35 cellular contexts compared by ENCODE assay signal in the genomic region with DNA sequence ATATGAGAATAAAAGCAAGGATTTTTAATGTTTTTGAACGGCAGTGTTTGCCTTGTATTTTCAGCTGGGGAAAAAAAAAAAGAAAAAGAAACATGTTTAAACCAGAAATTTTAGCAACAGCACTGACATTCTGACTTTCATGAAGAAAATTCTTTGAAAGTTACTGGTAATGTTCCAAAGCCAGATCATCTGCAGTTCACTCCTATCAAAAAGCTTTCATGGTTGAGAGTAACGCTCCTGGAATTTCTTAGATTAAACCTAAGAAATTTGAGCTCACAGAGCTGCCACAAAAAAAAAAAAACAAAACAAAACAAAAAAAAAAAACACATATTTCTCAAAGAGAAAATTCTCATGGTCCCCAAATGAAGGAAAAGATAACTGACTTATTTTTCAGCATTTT. TPM values are rescaled to one million over a fixed set of nuclear protein-coding genes. Genes with fewer than 3 reads are reported as not detected.
A peak's percentile ranks its signal among the peaks of the same experiment; 100 is the strongest.
DNase-seq lines count a peak whose midpoint lies in the region; ATAC-seq, FAIRE-seq and TF ChIP-seq lines count a peak whose summit lies in the region.
"Had no signal": no experiment of that assay in that cellular context is flagged by ENCODE, and none has a peak within 500 bp of the region (broad histone marks: within the 10 kb centered on the region; RNA-seq: fewer than 3 reads in every experiment).

No MANE protein-coding gene starts in this region.

- H3K27me3 ChIP-seq in bronchial epithelial cell (ENCODE audit: control insufficient read depth, insufficient read depth, low read length) = no peaks in the 10 kb centered on the region
- H3K27me3 ChIP-seq in keratinocyte (ENCODE audit: control insufficient read depth, extremely low read depth, insufficient read depth, low read length) = no peaks in the 10 kb centered on the region
- H3K27me3 ChIP-seq: ascending aorta, hepatocyte, ovary, SJCRH30 had no signal

- peaks cover 3% of the 10 kb centered on the region for H3K4me1 ChIP-seq in keratinocyte (ENCODE audit: control insufficient read depth, extremely low read depth, insufficient read depth, low read length)
- H3K4me1 ChIP-seq: ascending aorta, SJCRH30 had no signal

- H3K79me2 ChIP-seq in keratinocyte (ENCODE audit: control insufficient read depth, insufficient read depth, low read length) = no peaks in the 10 kb centered on the region
- H3K79me2 ChIP-seq: hepatocyte had no signal

- DNase-seq in AG08395 (ENCODE audit: low spot score) = peak; percentile 29
- peak; percentile 69 for DNase-seq in NCI-H226
- peak; percentile 41 for DNase-seq in bronchial epithelial cell (ENCODE audit: low read depth)
- no peak for DNase-seq in keratinocyte (ENCODE audit: low read depth, low spot score)
- no peak for DNase-seq in substantia nigra (lab: John Stamatoyannopoulos, UW)
- DNase-seq: 8988T; activated CD4-positive, alpha-beta T cell treated with anti-CD3 and anti-CD28 coated beads for 48 hours; activated CD8-positive, alpha-beta memory T cell treated with anti-CD3 and anti-CD28 coated beads for 24 hours; activated effector memory CD4-positive, alpha-beta T cell treated with Interleukin-2 at 50 U/mL for 16 hours; cerebellar nuclear complex; GM23248; Kasumi-1; left cardiac atrium; mammary epithelial cell; NCI-H1048; NCI-H2107; NCI-H446; NCI-H748 treated with DMSO at 0.1 percent for 48 hours; ovary; SJCRH30; SW 1271; T-helper 9 cell; WERI-Rb-1 had no signal

- ATAC-seq in HG02642 (IDR thresholded peaks at IDR 0.05; ENCODE audit: poor library complexity, unreplicated experiment) (no peak), GM21360 (IDR thresholded peaks at IDR 0.05; ENCODE audit: unreplicated experiment) (no peak), HG02588 (IDR thresholded peaks at IDR 0.05; ENCODE audit: unreplicated experiment) (no peak)
- ATAC-seq: stimulated activated memory B cell treated with anti-CD40 and anti-IgM and Interleukin-4, amounts not matched to agents 10 μg/mL and 1 μg/mL and 100 μg/mL, for 72 hours had no signal

- H4K20me1 ChIP-seq in keratinocyte (ENCODE audit: control insufficient read depth, extremely low read depth, insufficient read depth, low read length) = no peaks in the 10 kb centered on the region

- TF ChIP-seq CTCF in bronchial epithelial cell (IDR thresholded peaks at IDR 0.05; ENCODE audit: insufficient read depth, low read length, severe bottlenecking) (no peak), keratinocyte (optimal IDR thresholded peaks at IDR 0.05 in 1 of 3, IDR thresholded peaks at IDR 0.05 in 1 of 3, conservative IDR thresholded peaks at IDR 0.05 in 1 of 3; ENCODE audit: extremely low read depth in 1 of 3, insufficient read depth in 2 of 3, low read length in 3 of 3) (no peak)

- dilution Hi-C loops in keratinocyte (cut with MboI; ENCODE audit: extremely low pct_ligation_motif_present, low sequenced_read_pairs) = no loop called here

- H3K4me3 ChIP-seq in bronchial epithelial cell (ENCODE audit: low read depth, low read length) (no peak overlapping the region), keratinocyte (ENCODE audit: control insufficient read depth in 2 of 3, extremely low read depth in 1 of 3, insufficient read depth in 2 of 3, low read depth in 1 of 3, low read length in 3 of 3) (no peak overlapping the region)
- H3K4me3 ChIP-seq: ascending aorta, GM23248, hepatocyte, ovary, SJCRH30 had no signal

- no peak overlapping the region for H3K27ac ChIP-seq in keratinocyte (ENCODE audit: control insufficient read depth, insufficient read depth, low read length)
- no peak overlapping the region for H3K27ac ChIP-seq in substantia nigra (ENCODE audit: low read depth, low read length, poor library complexity, severe bottlenecking)
- H3K27ac ChIP-seq: ascending aorta, GM23248, hepatocyte, HL-60, ovary, SJCRH30, WERI-Rb-1 had no signal

- no peaks in the 10 kb centered on the region for H3K9me1 ChIP-seq in keratinocyte (ENCODE audit: control insufficient read depth, extremely low read depth, insufficient read depth, low read length)

- no peak for FAIRE-seq in bronchial epithelial cell (lab: Jason Lieb, UNC)
- no peak for FAIRE-seq in keratinocyte (lab: Jason Lieb, UNC)
- FAIRE-seq: RCC 7860 had no signal

- H3K36me3 ChIP-seq in bronchial epithelial cell (ENCODE audit: control insufficient read depth, insufficient read depth, low read length) = no peaks in the 10 kb centered on the region
- no peaks in the 10 kb centered on the region for H3K36me3 ChIP-seq in keratinocyte (ENCODE audit: control insufficient read depth in 2 of 2, extremely low read depth in 1 of 2, insufficient read depth in 2 of 2, low read length in 2 of 2)
- H3K36me3 ChIP-seq: ascending aorta, ovary, SJCRH30, WERI-Rb-1 had no signal

- H3K4me2 ChIP-seq in keratinocyte (ENCODE audit: control insufficient read depth, extremely low read depth, insufficient read depth, low read depth, low read length) = no peak overlapping the region
- H3K4me2 ChIP-seq: hepatocyte had no signal

- H3K9ac ChIP-seq in keratinocyte (ENCODE audit: control insufficient read depth, extremely low read depth, insufficient read depth, low read length) = no peak overlapping the region
- H3K9ac ChIP-seq: GM23248 had no signal

- peak overlapping the region; percentile 78 for H2AFZ ChIP-seq in keratinocyte (ENCODE audit: control insufficient read depth, low read length)
- H2AFZ ChIP-seq: GM23248, hepatocyte had no signal

- H3K9me3 ChIP-seq in keratinocyte (ENCODE audit: control insufficient read depth, low read depth, low read length) = no peaks in the 10 kb centered on the region
- H3K9me3 ChIP-seq: ascending aorta, ovary, SJCRH30 had no signal

RNA-seq across cellular contexts. Expression of a gene that starts 37.0 kb away (rescaled TPM):
- not detected in 2 replicates for total RNA-seq in bronchial epithelial cell
- polyA plus RNA-seq in keratinocyte = not detected in 3 replicates
- polyA plus RNA-seq in keratinocyte (2011; ENCODE audit: low read depth) = not detected
- not detected in 2 replicates for polyA plus RNA-seq in keratinocyte (2011; cell fraction: cytosol; rRNA removed)
- not detected in 2 replicates for polyA plus RNA-seq in keratinocyte (2011; cell fraction: nucleus; rRNA removed)
- not detected in 2 replicates for polyA plus RNA-seq in keratinocyte (2012; ENCODE audit: low replicate concordance)
- polyA minus RNA-seq in keratinocyte = not detected in 3 replicates
- polyA minus RNA-seq in keratinocyte (2011; cell fraction: cytosol; rRNA and poly(A)+ RNA removed) = not detected
- polyA minus RNA-seq in keratinocyte (2011; cell fraction: nucleus; rRNA and poly(A)+ RNA removed) = not detected in 2 replicates
- total RNA-seq: ascending aorta, GM23248, hepatocyte, left cardiac atrium, mammary epithelial cell, mucosa of gallbladder, ovary, SJCRH30, skeletal muscle tissue, subcutaneous adipose tissue had no signal
- polyA plus RNA-seq: CD14-positive monocyte, GM23248, hepatocyte, mammary epithelial cell, ovary had no signal

Comparison
In these comparisons a context has a peak if more than half of its experiments do, and no peak if none do; other contexts are left out.
1. DNase-seq: peak in AG08395 (single experiment), NCI-H226 (single experiment) and bronchial epithelial cell (single experiment); none in keratinocyte (single experiment) and substantia nigra (0 of 49).